29 cellular contexts compared by ENCODE assay signal in the genomic region with DNA sequence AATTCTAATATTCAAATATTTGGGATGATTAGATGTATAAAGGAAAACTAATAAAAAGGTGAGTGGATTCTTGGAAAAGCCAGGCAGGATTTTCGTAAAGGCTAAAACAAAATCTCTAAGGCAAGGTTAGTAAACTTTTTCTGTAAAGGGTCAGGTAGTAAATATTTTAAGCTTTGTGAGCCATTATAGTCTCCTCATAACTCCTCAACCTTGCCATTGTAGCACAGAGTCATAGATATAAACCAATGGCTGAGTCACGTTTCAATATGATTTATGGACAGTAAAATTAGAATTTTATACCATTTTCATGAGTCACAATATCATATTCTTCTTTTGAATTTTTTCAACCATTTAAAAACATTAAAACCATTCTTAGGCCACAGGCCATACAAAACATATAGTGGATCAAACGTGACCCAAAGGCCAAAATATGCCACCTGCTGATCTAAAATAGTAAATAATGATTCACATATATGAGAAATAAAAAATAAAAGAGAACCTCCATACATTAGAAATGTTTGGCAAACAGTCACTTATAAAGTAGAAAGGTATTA.
A peak's percentile ranks its signal among the peaks of the same experiment; 100 is the strongest.
DNase-seq lines count a peak whose midpoint lies in the region; ATAC-seq and TF ChIP-seq lines count a peak whose summit lies in the region.
"Had no signal": no experiment of that assay in that cellular context is flagged by ENCODE, and none has a peak within 500 bp of the region (broad histone marks: within the 10 kb centered on the region; RNA-seq: fewer than 3 reads in every experiment).

No MANE protein-coding gene starts in this region.

- peak; percentile 95 for ATAC-seq in PC-3
- no peak for ATAC-seq in GM21367 (IDR thresholded peaks at IDR 0.05; ENCODE audit: unreplicated experiment)
- ATAC-seq: A549; CD8-positive, alpha-beta T cell had no signal

- intact Hi-C loops in PC-3 (cut with micrococcal nuclease): no loop called here

- no TSS peak for BruUV-seq in PC-3 (replicated peaks; lab: Mats Ljungman, UMichigan)

- H3K36me3 ChIP-seq in PC-3 (ENCODE audit: low read depth, low read length): peaks cover 2% of the 10 kb centered on the region; the same call in 1 of the 2 replicates
- H3K36me3 ChIP-seq: BE2C; BLaER1; BLaER1 treated with 17β-estradiol and CSF1 and Interleukin-3, amounts not matched to agents 10 nM and 100 nM had no signal

- H3K4me2 ChIP-seq in PC-3 (ENCODE audit: low read length): peak overlapping the region; percentile 2; the same call in 1 of the 2 replicates
- H3K4me2 ChIP-seq: A549; BLaER1; BLaER1 treated with 17β-estradiol and CSF1 and Interleukin-3, amounts not matched to agents 10 nM and 100 nM had no signal

- H4K20me1 ChIP-seq in PC-3 (ENCODE audit: low read length): 0 out of 2 replicates have a peak, but pooled peaks cover 3% of the 10 kb centered on the region
- H4K20me1 ChIP-seq: BLaER1; BLaER1 treated with 17β-estradiol and CSF1 and Interleukin-3, amounts not matched to agents 10 nM and 100 nM had no signal

- DNase-seq in ELR (ENCODE audit: low read depth) (peak; percentile 12), PC-3 (peak; percentile 82), hypothalamus (lab: John Stamatoyannopoulos, UW) (no peak)
- DNase-seq: 8988T; ACHN; AML-193; BE2C; C1 segment of cervical spinal cord; Caco-2; Calu3; CD4-positive, alpha-beta memory T cell; CD4-positive, alpha-beta T cell; CD4-positive, CD25-positive, alpha-beta regulatory T cell; CD8-positive, alpha-beta memory T cell; CD8-positive, alpha-beta T cell; COR-L47; DMS 273 treated with DMSO at 0.1 percent for 48 hours; DMS153; DMS53; DMS79; DMS79 treated with DMSO at 0.1 percent for 48 hours; DND-41; EL had no signal

- no peaks in the 10 kb centered on the region for H3K27me3 ChIP-seq in PC-3 (ENCODE audit: low read length)
- H3K27me3 ChIP-seq: BE2C; BLaER1; BLaER1 treated with 17β-estradiol and CSF1 and Interleukin-3, amounts not matched to agents 10 nM and 100 nM had no signal

- POLR2A ChIA-PET in PC-3 (lab: Charles Lee; ENCODE audit: unreplicated experiment): interaction anchor here (0.7 kb wide), 1 partner anchor 15 kb away, joined by 3 read pairs; no protein-coding TSS in a partner anchor

- CTCF ChIA-PET in PC-3 (lab: Charles Lee): no interaction called here

- no peaks in the 10 kb centered on the region for H3K9me3 ChIP-seq in PC-3 (ENCODE audit: low read length)
- H3K9me3 ChIP-seq: A549; BE2C; BLaER1; BLaER1 treated with 17β-estradiol and CSF1 and Interleukin-3, amounts not matched to agents 10 nM and 100 nM had no signal

- no peaks in the 10 kb centered on the region for H3F3A ChIP-seq in PC-3 (ENCODE audit: low read length, unreplicated experiment)

- no peak overlapping the region for H3K9ac ChIP-seq in PC-3 (ENCODE audit: low read length)
- H3K9ac ChIP-seq: BLaER1; BLaER1 treated with 17β-estradiol and CSF1 and Interleukin-3, amounts not matched to agents 10 nM and 100 nM had no signal

- no peak overlapping the region for H3K27ac ChIP-seq in PC-3 (ENCODE audit: low read length)
- H3K27ac ChIP-seq: 22Rv1; A549; BLaER1; BLaER1 treated with 17β-estradiol and CSF1 and Interleukin-3, amounts not matched to agents 10 nM and 100 nM; C4-2B had no signal

- no peak overlapping the region for H3K4me3 ChIP-seq in PC-3 (ENCODE audit: low read length)
- H3K4me3 ChIP-seq: A549; BLaER1; BLaER1 treated with 17β-estradiol and CSF1 and Interleukin-3, amounts not matched to agents 10 nM and 100 nM had no signal

- H3K79me2 ChIP-seq in PC-3 (ENCODE audit: low read length): no peaks in the 10 kb centered on the region

- peaks cover 10% of the 10 kb centered on the region for H3K4me1 ChIP-seq in PC-3 (ENCODE audit: insufficient read depth, low read length)
- H3K4me1 ChIP-seq: A549; BE2C; BLaER1; BLaER1 treated with 17β-estradiol and CSF1 and Interleukin-3, amounts not matched to agents 10 nM and 100 nM; Caco-2 had no signal

- H2AFZ ChIP-seq in PC-3 (ENCODE audit: low read length): no peak overlapping the region

- TF ChIP-seq CTCF in PC-3 (conservative IDR thresholded peaks at IDR 0.05; ENCODE audit: low read depth, low read length): peak; percentile 52; the same call in 1 of the 2 replicates

- H3K9me2 ChIP-seq in PC-3 (replicated peaks; ENCODE audit: low read length): no peaks in the 10 kb centered on the region

Comparison
In these comparisons a context has a peak if more than half of its experiments do, and no peak if none do; other contexts are left out.
1. DNase-seq: peak in ELR (single experiment) and PC-3 (single experiment); none in hypothalamus (0 of 51).